ENCODE assay signal across 21 cellular contexts in the genomic region with DNA sequence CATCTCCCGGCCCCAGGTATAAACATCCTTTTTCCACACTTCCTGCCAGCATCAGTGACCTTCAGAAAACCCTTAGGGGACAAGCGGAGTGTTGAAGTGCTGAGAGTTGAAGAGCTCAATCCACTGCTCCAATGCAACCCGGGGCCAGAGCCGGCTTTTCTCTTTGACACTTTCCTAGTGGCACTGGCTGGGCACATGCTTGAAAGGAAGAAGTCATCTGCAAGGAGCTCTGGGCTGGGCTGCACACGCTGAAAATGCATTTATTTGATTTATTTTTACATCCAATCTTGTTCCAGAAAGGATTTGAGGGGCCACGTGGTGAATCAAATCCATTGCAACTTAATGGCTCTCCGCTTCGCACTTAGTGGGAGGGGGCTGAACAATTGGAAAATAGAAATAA.
DNase-seq lines count a peak whose midpoint lies in the region; ATAC-seq, FAIRE-seq and TF ChIP-seq lines count a peak whose summit lies in the region.
"Had no signal": no experiment of that assay in that cellular context is flagged by ENCODE, and none has a peak within 500 bp of the region (broad histone marks: within the 10 kb centered on the region; RNA-seq: fewer than 3 reads in every experiment).

No MANE protein-coding gene starts in this region.

- no peaks in the 10 kb centered on the region for H3K36me3 ChIP-seq in HepG2 (replicated peaks in 1 of 2; ENCODE audit: control insufficient read depth in 1 of 2, insufficient read depth in 2 of 2, low read length in 2 of 2)
- H3K36me3 ChIP-seq in right lobe of liver: no peaks in the 10 kb centered on the region
- H3K36me3 ChIP-seq in hepatocyte (replicated peaks; ENCODE audit: insufficient read depth, low read depth): no peaks in the 10 kb centered on the region
- H3K36me3 ChIP-seq: BLaER1 treated with 17β-estradiol and CSF1 and Interleukin-3, amounts not matched to agents 10 nM and 100 nM had no signal

- TF ChIP-seq POLR2A in HepG2 (IDR thresholded peaks at IDR 0.05; ENCODE audit: insufficient read depth in 1 of 2, low read depth in 2 of 2, low read length in 2 of 2) (no peak), right lobe of liver (IDR thresholded peaks at IDR 0.05) (no peak)

- POLR2A ChIA-PET in HepG2 (lab: Yijun Ruan, JAX): interaction anchor here (1.2 kb wide), 1 partner anchor 44 kb away, joined by 5 read pairs; no protein-coding TSS in a partner anchor
- POLR2A ChIA-PET in GM10248 (lab: Yijun Ruan, JAX): no interaction called here

- 0 out of 2 replicates have a peak overlapping the region, but pooled peaks have one; percentile 14 for H3K4me2 ChIP-seq in HepG2 (ENCODE audit: low read depth, low read length)
- H3K4me2 ChIP-seq in hepatocyte: no peak overlapping the region
- H3K4me2 ChIP-seq: A549; BLaER1 treated with 17β-estradiol and CSF1 and Interleukin-3, amounts not matched to agents 10 nM and 100 nM had no signal

- no TSS peak for BruUV-seq in HepG2 (replicated peaks; lab: Mats Ljungman, UMichigan)

- no peak overlapping the region for H2AFZ ChIP-seq in HepG2 (ENCODE audit: low read length)
- no peak overlapping the region for H2AFZ ChIP-seq in hepatocyte

- H3K4me3 ChIP-seq in HepG2 (replicated peaks in 1 of 3; ENCODE audit: insufficient read depth in 1 of 3, low read depth in 2 of 3, low read length in 3 of 3) (no peak overlapping the region), right lobe of liver (no peak overlapping the region), hepatocyte (no peak overlapping the region)
- H3K4me3 ChIP-seq: A549; BLaER1 treated with 17β-estradiol and CSF1 and Interleukin-3, amounts not matched to agents 10 nM and 100 nM had no signal

- intact Hi-C loops in HepG2 (cut with micrococcal nuclease; ENCODE audit: unreplicated experiment): no loop called here
- intact Hi-C loops in right lobe of liver (cut with DNase I): no loop called here

- DNase-seq in HepG2 (ENCODE audit: low spot score) (no peak), right lobe of liver (no peak), hepatocyte (ENCODE audit: low spot score) (no peak), GM10248 (ENCODE audit: extremely low spot score) (no peak)
- no peak for DNase-seq in stimulated activated naive CD8-positive, alpha-beta T cell treated with anti-CD3 and anti-CD28 coated beads, Interleukin-15, Interleukin-2, amounts not matched to agents 100 U/mL and 50 U/mL, for 24 hours
- DNase-seq: AML-193; CD4-positive, alpha-beta T cell; CD8-positive, alpha-beta T cell; DMS 273 treated with DMSO at 0.1 percent for 48 hours; DMS153; DMS53; DMS79; DND-41; EL; GDM1 had no signal

- no peaks in the 10 kb centered on the region; a peak in 1 of 5 replicates for H3K27me3 ChIP-seq in HepG2 (ENCODE audit: control insufficient read depth in 1 of 2, insufficient read depth in 2 of 2, low read length in 2 of 2)
- H3K27me3 ChIP-seq in right lobe of liver: no peaks in the 10 kb centered on the region
- H3K27me3 ChIP-seq in hepatocyte: no peaks in the 10 kb centered on the region
- H3K27me3 ChIP-seq: BLaER1 treated with 17β-estradiol and CSF1 and Interleukin-3, amounts not matched to agents 10 nM and 100 nM had no signal

- no peaks in the 10 kb centered on the region for H3K9me2 ChIP-seq in hepatocyte (replicated peaks; ENCODE audit: insufficient read depth)

- H3K9me3 ChIP-seq in HepG2 (ENCODE audit: low read length) (no peaks in the 10 kb centered on the region), right lobe of liver (no peaks in the 10 kb centered on the region), hepatocyte (ENCODE audit: low read depth) (no peaks in the 10 kb centered on the region)
- H3K9me3 ChIP-seq: A549; BLaER1 treated with 17β-estradiol and CSF1 and Interleukin-3, amounts not matched to agents 10 nM and 100 nM had no signal

- H3K79me2 ChIP-seq in HepG2 (ENCODE audit: insufficient read depth, low read length) (no peaks in the 10 kb centered on the region), hepatocyte (no peaks in the 10 kb centered on the region)

- no peak overlapping the region for H3K9ac ChIP-seq in HepG2 (ENCODE audit: insufficient read depth, low read depth, low read length)
- H3K9ac ChIP-seq: BLaER1 treated with 17β-estradiol and CSF1 and Interleukin-3, amounts not matched to agents 10 nM and 100 nM had no signal

- WGBS in HepG2 (ENCODE audit: low lambda C conversion rate): 95% methylated on average over 7 of the region's 8 CpGs
- 86% methylated on average over 7 of the region's 8 CpGs for WGBS in right lobe of liver (ENCODE audit: insufficient coverage, low coverage, low lambda C conversion rate, missing lambda C conversion rate)
- WGBS in hepatocyte (ENCODE audit: low lambda C conversion rate, missing lambda C conversion rate): 86% methylated on average over 8 of the region's 8 CpGs

- H4K20me1 ChIP-seq in HepG2 (ENCODE audit: insufficient read depth, low read length) (no peaks in the 10 kb centered on the region), hepatocyte (ENCODE audit: insufficient read depth, poor library complexity, severe bottlenecking) (no peaks in the 10 kb centered on the region)
- H4K20me1 ChIP-seq: BLaER1 treated with 17β-estradiol and CSF1 and Interleukin-3, amounts not matched to agents 10 nM and 100 nM had no signal

- no peak for TF ChIP-seq CTCF in HepG2 (CRISPR knock-in tag; IDR thresholded peaks at IDR 0.05)
- no peak for TF ChIP-seq CTCF in right lobe of liver (IDR thresholded peaks at IDR 0.05)
- TF ChIP-seq CTCF in hepatocyte (IDR thresholded peaks at IDR 0.05; ENCODE audit: poor library complexity): no peak
- no peak for TF ChIP-seq CTCF in GM10248 (IDR thresholded peaks at IDR 0.05; ENCODE audit: control extremely low read depth, extremely low read depth, low read depth, missing control alignments)

- TF ChIP-seq EP300 in HepG2 (IDR thresholded peaks at IDR 0.05; ENCODE audit: low read depth in 2 of 2, low read length in 2 of 2) (no peak), HepG2 (CRISPR knock-in tag; IDR thresholded peaks at IDR 0.05; ENCODE audit: borderline replicate concordance) (no peak)

- H3K27ac ChIP-seq in HepG2 (ENCODE audit: extremely low read length, insufficient read depth, low read length) (no peak overlapping the region), right lobe of liver (no peak overlapping the region), hepatocyte (peak overlapping the region; percentile 61)
- H3K27ac ChIP-seq: 22Rv1; A549; BLaER1 treated with 17β-estradiol and CSF1 and Interleukin-3, amounts not matched to agents 10 nM and 100 nM; C4-2B had no signal

- CTCF ChIA-PET in HepG2 (lab: Yijun Ruan, JAX; ENCODE audit: low intra/inter-chr PET ratio, low total read pairs): no interaction called here
- CTCF ChIA-PET in GM10248 (lab: Yijun Ruan, JAX): no interaction called here

- H3K4me1 ChIP-seq in HepG2 (ENCODE audit: insufficient read depth, low read length) (peaks cover 100% of the 10 kb centered on the region), right lobe of liver (peaks cover 0 to 56% (median 25%) of the 10 kb centered on the region in 4 donors), hepatocyte (ENCODE audit: insufficient read depth) (peaks cover 37% of the 10 kb centered on the region)
- H3K4me1 ChIP-seq: BLaER1 treated with 17β-estradiol and CSF1 and Interleukin-3, amounts not matched to agents 10 nM and 100 nM had no signal

- no peak for FAIRE-seq in HepG2 (lab: Jason Lieb, UNC)
- FAIRE-seq: A549, GM12891, GM19239 had no signal

- ATAC-seq in HepG2 (no peak), right lobe of liver (no peak)
- ATAC-seq in stimulated activated naive CD8-positive, alpha-beta T cell treated with anti-CD3 and anti-CD28 coated beads, Interleukin-15, Interleukin-2, amounts not matched to agents 100 U/mL and 50 U/mL, for 24 hours: no peak
- ATAC-seq: A549; CD8-positive, alpha-beta T cell had no signal

- in situ Hi-C loops in HepG2 (cut with HindIII; ENCODE audit: extremely low pct_ligation_motif_present, low pct_unique_long_range_greater_than_20kb): no loop called here

- no peak for TF ChIP-seq RAD21 in HepG2 (CRISPR knock-in tag; IDR thresholded peaks at IDR 0.05)

TF ChIP-seq in HepG2, 621 proteins besides CTCF, POLR2A, EP300 and RAD21:
- TF ChIP-seq HDAC2 (CRISPR knock-in tag; IDR thresholded peaks at IDR 0.05) (no peak), JUN (CRISPR knock-in tag; IDR thresholded peaks at IDR 0.05) (no peak), SMAD3 (CRISPR knock-in tag; IDR thresholded peaks at IDR 0.05) (no peak), POGZ (CRISPR knock-in tag; IDR thresholded peaks at IDR 0.05) (no peak), ARHGAP35 (CRISPR knock-in tag; IDR thresholded peaks at IDR 0.05; ENCODE audit: borderline replicate concordance) (no peak), PCBP2 (optimal IDR thresholded peaks at IDR 0.05; ENCODE audit: low read depth, low read length, poor library complexity, severe bottlenecking) (no peak), ESRRA (CRISPR knock-in tag; IDR thresholded peaks at IDR 0.05; ENCODE audit: low read depth) (no peak), ZNF75D (CRISPR knock-in tag; IDR thresholded peaks at IDR 0.05; ENCODE audit: borderline replicate concordance) (no peak), RAD51 (IDR thresholded peaks at IDR 0.05; ENCODE audit: borderline replicate concordance) (no peak), YEATS2 (CRISPR knock-in tag; IDR thresholded peaks at IDR 0.05; ENCODE audit: borderline replicate concordance) (no peak)
- TF ChIP-seq, protein P1, sequence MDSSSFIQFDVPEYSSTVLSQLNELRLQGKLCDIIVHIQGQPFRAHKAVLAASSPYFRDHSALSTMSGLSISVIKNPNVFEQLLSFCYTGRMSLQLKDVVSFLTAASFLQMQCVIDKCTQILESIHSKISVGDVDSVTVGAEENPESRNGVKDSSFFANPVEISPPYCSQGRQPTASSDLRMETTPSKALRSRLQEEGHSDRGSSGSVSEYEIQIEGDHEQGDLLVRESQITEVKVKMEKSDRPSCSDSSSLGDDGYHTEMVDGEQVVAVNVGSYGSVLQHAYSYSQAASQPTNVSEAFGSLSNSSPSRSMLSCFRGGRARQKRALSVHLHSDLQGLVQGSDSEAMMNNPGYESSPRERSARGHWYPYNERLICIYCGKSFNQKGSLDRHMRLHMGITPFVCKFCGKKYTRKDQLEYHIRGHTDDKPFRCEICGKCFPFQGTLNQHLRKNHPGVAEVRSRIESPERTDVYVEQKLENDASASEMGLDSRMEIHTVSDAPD (CRISPR knock-in tag; IDR thresholded peaks at IDR 0.05): no peak
- TF ChIP-seq, protein P2, sequence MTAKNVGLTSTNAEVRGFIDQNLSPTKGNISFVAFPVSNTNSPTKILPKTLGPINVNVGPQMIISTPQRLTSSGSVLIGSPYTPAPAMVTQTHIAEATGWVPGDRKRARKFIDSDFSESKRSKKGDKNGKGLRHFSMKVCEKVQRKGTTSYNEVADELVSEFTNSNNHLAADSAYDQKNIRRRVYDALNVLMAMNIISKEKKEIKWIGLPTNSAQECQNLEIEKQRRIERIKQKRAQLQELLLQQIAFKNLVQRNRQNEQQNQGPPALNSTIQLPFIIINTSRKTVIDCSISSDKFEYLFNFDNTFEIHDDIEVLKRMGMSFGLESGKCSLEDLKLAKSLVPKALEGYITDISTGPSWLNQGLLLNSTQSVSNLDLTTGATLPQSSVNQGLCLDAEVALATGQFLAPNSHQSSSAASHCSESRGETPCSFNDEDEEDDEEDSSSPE (CRISPR knock-in tag; IDR thresholded peaks at IDR 0.05): no peak
